In the genomic region with DNA sequence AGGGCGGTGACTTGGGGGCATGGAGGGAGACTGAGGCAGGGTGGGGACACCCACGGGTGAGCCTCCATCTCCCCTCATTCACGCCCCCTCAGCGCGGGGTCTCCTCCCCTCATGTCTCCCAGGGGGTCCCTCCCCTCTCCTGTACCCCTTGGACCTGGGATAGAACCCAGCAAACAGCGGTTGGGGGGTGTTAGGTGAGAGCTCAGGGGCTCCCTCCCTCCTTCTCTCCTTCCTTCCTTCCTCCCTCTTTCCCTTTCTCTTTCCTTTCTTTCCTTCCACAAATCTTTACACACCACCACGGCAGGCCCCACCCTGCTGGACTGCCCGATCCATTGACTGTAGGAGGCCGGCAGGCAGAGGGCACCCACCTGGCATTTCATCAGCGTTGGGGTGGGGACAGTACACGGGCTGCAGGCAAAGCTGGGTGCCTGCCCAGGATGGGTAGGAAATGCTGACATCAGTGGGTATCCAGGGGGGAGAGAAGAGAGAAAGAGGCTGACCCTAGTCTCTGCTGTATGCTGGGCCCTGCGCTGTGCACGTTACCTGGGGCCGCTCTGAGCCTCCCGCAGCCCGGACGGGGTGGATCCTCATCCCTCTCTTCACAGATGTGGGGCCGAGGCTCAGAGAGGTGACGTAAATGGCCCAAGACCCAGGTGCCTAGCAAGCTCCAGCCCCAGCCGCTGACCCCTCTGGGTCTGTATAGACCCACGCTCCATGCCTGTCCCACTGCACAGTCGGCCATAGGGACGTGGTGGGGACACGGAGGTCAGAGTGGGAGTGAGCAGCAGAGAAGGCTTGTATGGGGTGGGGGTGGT, we compare ENCODE assay signal across 1 cellular context.
TF ChIP-seq lines count a peak whose summit lies in the region.

No MANE protein-coding gene starts in this region.

TF ChIP-seq in H1, 55 proteins besides CTCF, POLR2A, EP300 and RAD21:
- TF ChIP-seq SIRT6 (IDR thresholded peaks at IDR 0.05; ENCODE audit: low read length) (no peak), SP2 (IDR thresholded peaks at IDR 0.05; ENCODE audit: low read length) (no peak), TEAD4 (IDR thresholded peaks at IDR 0.05; ENCODE audit: low read depth, low read length) (no peak), YY1 (IDR thresholded peaks at IDR 0.05; ENCODE audit: low read depth, low read length) (no peak), SIN3A (conservative IDR thresholded peaks at IDR 0.05 in 1 of 2, IDR thresholded peaks at IDR 0.05 in 1 of 2; ENCODE audit: low read depth in 1 of 2, low read length in 2 of 2) (no peak), MAFK (IDR thresholded peaks at IDR 0.05; ENCODE audit: low read depth, low read length) (no peak), SIX5 (IDR thresholded peaks at IDR 0.05; ENCODE audit: low read depth, low read length) (no peak), TAF7 (optimal IDR thresholded peaks at IDR 0.05; ENCODE audit: borderline replicate concordance, low read depth, low read length) (no peak), TBP (IDR thresholded peaks at IDR 0.05; ENCODE audit: low read depth, low read length) (no peak), TCF12 (IDR thresholded peaks at IDR 0.05; ENCODE audit: low read depth, low read length) (no peak), KDM4A (IDR thresholded peaks at IDR 0.05; ENCODE audit: low read depth, low read length, severe bottlenecking) (no peak), CHD1 (IDR thresholded peaks at IDR 0.05; ENCODE audit: low read depth, low read length) (no peak), HDAC2 (IDR thresholded peaks at IDR 0.05; ENCODE audit: borderline replicate concordance in 1 of 2, low read depth in 2 of 2, low read length in 2 of 2) (no peak), RFX5 (IDR thresholded peaks at IDR 0.05; ENCODE audit: borderline replicate concordance, low read depth, low read length) (no peak), NANOG (IDR thresholded peaks at IDR 0.05; ENCODE audit: insufficient read depth, low read depth, low read length, poor library complexity, severe bottlenecking) (no peak), BACH1 (IDR thresholded peaks at IDR 0.05; ENCODE audit: low read length) (no peak)
- TF ChIP-seq, protein P1, sequence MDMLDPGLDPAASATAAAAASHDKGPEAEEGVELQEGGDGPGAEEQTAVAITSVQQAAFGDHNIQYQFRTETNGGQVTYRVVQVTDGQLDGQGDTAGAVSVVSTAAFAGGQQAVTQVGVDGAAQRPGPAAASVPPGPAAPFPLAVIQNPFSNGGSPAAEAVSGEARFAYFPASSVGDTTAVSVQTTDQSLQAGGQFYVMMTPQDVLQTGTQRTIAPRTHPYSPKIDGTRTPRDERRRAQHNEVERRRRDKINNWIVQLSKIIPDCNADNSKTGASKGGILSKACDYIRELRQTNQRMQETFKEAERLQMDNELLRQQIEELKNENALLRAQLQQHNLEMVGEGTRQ (IDR thresholded peaks at IDR 0.05; ENCODE audit: low read length): no peak
- TF ChIP-seq, protein P2, sequence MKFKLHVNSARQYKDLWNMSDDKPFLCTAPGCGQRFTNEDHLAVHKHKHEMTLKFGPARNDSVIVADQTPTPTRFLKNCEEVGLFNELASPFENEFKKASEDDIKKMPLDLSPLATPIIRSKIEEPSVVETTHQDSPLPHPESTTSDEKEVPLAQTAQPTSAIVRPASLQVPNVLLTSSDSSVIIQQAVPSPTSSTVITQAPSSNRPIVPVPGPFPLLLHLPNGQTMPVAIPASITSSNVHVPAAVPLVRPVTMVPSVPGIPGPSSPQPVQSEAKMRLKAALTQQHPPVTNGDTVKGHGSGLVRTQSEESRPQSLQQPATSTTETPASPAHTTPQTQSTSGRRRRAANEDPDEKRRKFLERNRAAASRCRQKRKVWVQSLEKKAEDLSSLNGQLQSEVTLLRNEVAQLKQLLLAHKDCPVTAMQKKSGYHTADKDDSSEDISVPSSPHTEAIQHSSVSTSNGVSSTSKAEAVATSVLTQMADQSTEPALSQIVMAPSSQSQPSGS (IDR thresholded peaks at IDR 0.05; ENCODE audit: low read length): no peak
- TF ChIP-seq, protein P3, sequence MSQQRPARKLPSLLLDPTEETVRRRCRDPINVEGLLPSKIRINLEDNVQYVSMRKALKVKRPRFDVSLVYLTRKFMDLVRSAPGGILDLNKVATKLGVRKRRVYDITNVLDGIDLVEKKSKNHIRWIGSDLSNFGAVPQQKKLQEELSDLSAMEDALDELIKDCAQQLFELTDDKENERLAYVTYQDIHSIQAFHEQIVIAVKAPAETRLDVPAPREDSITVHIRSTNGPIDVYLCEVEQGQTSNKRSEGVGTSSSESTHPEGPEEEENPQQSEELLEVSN (IDR thresholded peaks at IDR 0.05): no peak
